In the genomic region with DNA sequence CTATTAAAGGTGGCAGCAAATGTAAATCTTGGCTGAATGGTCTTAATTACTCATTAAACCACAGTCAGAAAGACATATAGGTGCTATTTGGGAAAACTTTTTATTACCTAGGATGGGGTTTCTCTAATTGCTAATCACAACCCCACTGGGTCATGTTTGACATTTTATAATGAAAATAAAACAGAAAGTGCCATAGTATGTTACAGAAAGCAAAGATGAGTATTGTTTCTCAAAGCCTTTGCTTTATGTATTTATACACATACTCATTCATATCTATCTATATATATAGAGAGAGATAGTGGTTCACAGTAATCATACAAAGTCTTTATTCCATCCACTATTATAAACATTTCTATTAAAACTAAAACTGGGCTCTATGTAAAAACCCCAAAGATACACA, we compare ENCODE assay signal across 21 cellular contexts.
"Had no signal": no experiment of that assay in that cellular context is flagged by ENCODE, and none has a peak within 500 bp of the region (broad histone marks: within the 10 kb centered on the region; RNA-seq: fewer than 3 reads in every experiment).

No MANE protein-coding gene starts in this region.

- H3K4me3 Mint-ChIP-seq: immature natural killer cell; naive thymus-derived CD4-positive, alpha-beta T cell had no signal

- H3K27me3 ChIP-seq: dorsolateral prefrontal cortex, esophagus muscularis mucosa, foreskin keratinocyte, gastroesophageal sphincter, heart left ventricle, hepatocyte, left lung had no signal

- H3K27ac Mint-ChIP-seq: naive thymus-derived CD4-positive, alpha-beta T cell had no signal

- FAIRE-seq: endothelial cell of umbilical vein had no signal

- H3K9me3 ChIP-seq: esophagus muscularis mucosa, gastroesophageal sphincter, left lung, lower lobe of right lung had no signal

- H3K27ac ChIP-seq: coronary artery, dorsolateral prefrontal cortex, esophagus muscularis mucosa, foreskin keratinocyte, gastroesophageal sphincter, heart left ventricle, hepatocyte, left lung, lower lobe of right lung had no signal

- H3K27me3 Mint-ChIP-seq: naive thymus-derived CD4-positive, alpha-beta T cell had no signal

- ATAC-seq: foreskin keratinocyte; gastroesophageal sphincter; heart left ventricle; left cardiac atrium; left lung; left ventricle myocardium superior; lower lobe of right lung; naive thymus-derived CD4-positive, alpha-beta T cell had no signal

- H3K4me3 ChIP-seq: coronary artery, dorsolateral prefrontal cortex, esophagus muscularis mucosa, gastroesophageal sphincter, heart left ventricle, hepatocyte, left lung, lower lobe of right lung had no signal

- DNase-seq: dermis blood vessel endothelial cell; dorsolateral prefrontal cortex; effector CD4-positive, alpha-beta T cell; effector memory CD4-positive, alpha-beta T cell; foreskin keratinocyte; heart left ventricle; hypothalamus; immature natural killer cell; islet precursor cell; left cardiac atrium; left lung; left ventricle myocardium superior; lower lobe of right lung; mesenchymal stem cell; midbrain; naive thymus-derived CD4-positive, alpha-beta T cell had no signal

- H3K9me3 Mint-ChIP-seq: immature natural killer cell had no signal

- H3K4me1 ChIP-seq: esophagus muscularis mucosa, foreskin keratinocyte, gastroesophageal sphincter, heart left ventricle, left lung, lower lobe of right lung had no signal
